ENCODE assay signal across 1 cellular context in the genomic region with DNA sequence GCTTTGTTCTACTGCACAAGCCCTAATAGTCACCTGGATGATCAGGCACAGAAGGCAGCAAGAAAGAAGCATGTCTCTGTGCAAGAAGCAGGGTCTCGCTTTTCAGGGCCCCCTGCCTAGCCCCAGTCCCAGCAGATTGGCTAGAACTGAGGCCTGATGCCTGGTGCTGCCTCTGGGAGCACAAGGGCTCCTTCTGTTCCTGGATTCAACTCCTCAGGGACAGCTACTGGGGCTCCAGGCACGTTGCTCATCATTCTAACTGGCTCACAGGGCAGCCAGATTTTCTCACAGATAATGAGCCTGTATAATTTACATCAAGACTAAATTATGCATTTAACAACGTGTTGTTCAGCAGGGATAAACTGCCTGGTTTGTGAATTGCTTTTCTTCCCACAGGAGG.
TF ChIP-seq lines count a peak whose summit lies in the region.

No MANE protein-coding gene starts in this region.

TF ChIP-seq in H1, 55 proteins besides CTCF, POLR2A, EP300 and RAD21 (continued from another document):
- TF ChIP-seq RNF2 (IDR thresholded peaks at IDR 0.05; ENCODE audit: borderline replicate concordance, low read depth, low read length, missing control alignments, poor library complexity, severe bottlenecking) = no peak
- TF ChIP-seq, protein P1, sequence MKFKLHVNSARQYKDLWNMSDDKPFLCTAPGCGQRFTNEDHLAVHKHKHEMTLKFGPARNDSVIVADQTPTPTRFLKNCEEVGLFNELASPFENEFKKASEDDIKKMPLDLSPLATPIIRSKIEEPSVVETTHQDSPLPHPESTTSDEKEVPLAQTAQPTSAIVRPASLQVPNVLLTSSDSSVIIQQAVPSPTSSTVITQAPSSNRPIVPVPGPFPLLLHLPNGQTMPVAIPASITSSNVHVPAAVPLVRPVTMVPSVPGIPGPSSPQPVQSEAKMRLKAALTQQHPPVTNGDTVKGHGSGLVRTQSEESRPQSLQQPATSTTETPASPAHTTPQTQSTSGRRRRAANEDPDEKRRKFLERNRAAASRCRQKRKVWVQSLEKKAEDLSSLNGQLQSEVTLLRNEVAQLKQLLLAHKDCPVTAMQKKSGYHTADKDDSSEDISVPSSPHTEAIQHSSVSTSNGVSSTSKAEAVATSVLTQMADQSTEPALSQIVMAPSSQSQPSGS (IDR thresholded peaks at IDR 0.05; ENCODE audit: low read length) = no peak
- TF ChIP-seq GTF2F1 (IDR thresholded peaks at IDR 0.05; ENCODE audit: borderline replicate concordance, low read depth, low read length) = no peak
- TF ChIP-seq CTBP2 (IDR thresholded peaks at IDR 0.05; ENCODE audit: borderline replicate concordance, insufficient read depth, insufficient read length, low read length) = no peak
- no peak for TF ChIP-seq CHD2 (IDR thresholded peaks at IDR 0.05; ENCODE audit: low read length)
- no peak for TF ChIP-seq RFX5 (IDR thresholded peaks at IDR 0.05; ENCODE audit: borderline replicate concordance, low read depth, low read length)
- TF ChIP-seq TBP (IDR thresholded peaks at IDR 0.05; ENCODE audit: low read depth, low read length) = no peak
- TF ChIP-seq POU5F1 (IDR thresholded peaks at IDR 0.05; ENCODE audit: low read depth, low read length) = no peak
- TF ChIP-seq TAF1 (IDR thresholded peaks at IDR 0.05; ENCODE audit: low read depth, low read length) = no peak
- TF ChIP-seq SRF (IDR thresholded peaks at IDR 0.05; ENCODE audit: low read depth, low read length) = no peak
TF ChIP-seq in H1: peak in this region for 0.
